In the genomic region with DNA sequence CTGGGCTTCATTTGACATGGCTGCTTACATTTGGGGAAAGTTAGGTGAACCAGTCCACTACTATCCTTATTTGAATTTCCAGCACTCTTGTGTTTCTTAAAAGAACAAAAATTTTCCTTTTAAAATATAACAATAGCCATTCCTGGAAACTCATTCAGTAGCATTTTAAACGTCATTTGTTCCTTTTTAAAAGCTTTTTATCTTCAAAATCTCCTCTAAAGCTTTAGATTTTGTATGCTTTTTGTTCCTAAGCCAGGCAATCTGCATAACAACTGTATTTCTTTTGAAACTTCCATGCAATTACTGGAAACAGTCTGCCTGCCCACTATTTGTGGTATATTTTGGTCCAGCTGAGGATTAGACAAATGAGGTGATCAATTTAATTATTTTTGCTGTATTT, we compare ENCODE assay signal across 23 cellular contexts.
"Had no signal": no experiment of that assay in that cellular context is flagged by ENCODE, and none has a peak within 500 bp of the region (broad histone marks: within the 10 kb centered on the region; RNA-seq: fewer than 3 reads in every experiment).

No MANE protein-coding gene starts in this region.

- H3K4me3 ChIP-seq: stomach, suprapubic skin, testis, thoracic aorta, thyroid gland, tibial artery, tibial nerve, transverse colon, upper lobe of left lung, upper lobe of right lung, uterus, vagina had no signal

- H3K4me1 ChIP-seq: stomach, suprapubic skin, testis, thyroid gland, tibial artery, tibial nerve, transverse colon, upper lobe of left lung, upper lobe of right lung, uterus, vagina had no signal

- DNase-seq: stimulated activated CD4-positive, alpha-beta T cell treated with anti-CD3 and anti-CD28 coated beads, Interleukin-2, amount 100 ng/mL, for 48 hours; stimulated activated CD4-positive, alpha-beta T cell treated with anti-CD3 and anti-CD28 coated beads, Interleukin-4, amount 100 ng/mL, for 1 hour; stimulated activated CD4-positive, alpha-beta T cell treated with anti-CD3 and anti-CD28 coated beads, Interleukin-4, amount 100 ng/mL, for 24 hours; stimulated activated CD4-positive, alpha-beta T cell treated with anti-CD3 and anti-CD28 coated beads, Interleukin-4, amount 100 ng/mL, for 4 hours; stimulated activated CD8-positive, alpha-beta memory T cell treated with anti-CD3 and anti-CD28 coated beads, Interleukin-4, amount 100 ng/mL, for 48 hours; stimulated activated naive B cell treated with anti-CD40 and anti-IgM and Interleukin-4, amounts not matched to agents 10 μg/mL and 1 μg/mL and 100 μg/mL, for 72 hours; stimulated activated naive CD4-positive, alpha-beta T cell; stimulated activated naive CD4-positive, alpha-beta T cell treated with Interleukin-2 at 50 U/mL for 16 hours; stimulated activated naive CD8-positive, alpha-beta T cell treated with anti-CD3 and anti-CD28 coated beads, Interleukin-15, Interleukin-2, amounts not matched to agents 100 U/mL and 50 U/mL, for 24 hours; stomach; substantia nigra; testis; thyroid gland; tibial artery; transverse colon; trophoblast cell; upper lobe of right lung; uterus had no signal

- H3K27me3 ChIP-seq: stomach, suprapubic skin, testis, thyroid gland, tibial artery, tibial nerve, transverse colon, upper lobe of left lung, upper lobe of right lung, uterus, vagina had no signal

- H3K36me3 ChIP-seq: stomach, suprapubic skin, thoracic aorta, thyroid gland, tibial nerve, transverse colon, upper lobe of left lung, upper lobe of right lung, uterus, vagina had no signal

- H3K9me3 ChIP-seq: suprapubic skin, testis, thyroid gland, uterus, vagina had no signal
